In genomic region chr1:199410462-199410861, GRCh38 we compare ENCODE assay signal across 13 cellular contexts.
A peak's percentile ranks its signal among the peaks of the same experiment; 100 is the strongest.
DNase-seq lines count a peak whose midpoint lies in the region; ATAC-seq, FAIRE-seq and TF ChIP-seq lines count a peak whose summit lies in the region.
"Had no signal": no experiment of that assay in that cellular context is flagged by ENCODE, and none has a peak within 500 bp of the region (broad histone marks: within the 10 kb centered on the region; RNA-seq: fewer than 3 reads in every experiment).

No MANE protein-coding gene starts in this region.

- CTCF ChIA-PET in GM12878 (lab: Yijun Ruan, JAX) = no interaction called here

- H3K4me1 Mint-ChIP-seq in GM23338 = 0 out of 3 replicates have a peak, but pooled peaks cover 10% of the 10 kb centered on the region
- peaks cover 12% of the 10 kb centered on the region for H3K4me1 Mint-ChIP-seq in neural progenitor cell
- H3K4me1 Mint-ChIP-seq: CD14-positive monocyte had no signal

- no peak for TF ChIP-seq EP300 in GM12878 (IDR thresholded peaks at IDR 0.05; ENCODE audit: borderline replicate concordance in 1 of 2, control insufficient read depth in 1 of 2, low read depth in 2 of 2, low read length in 2 of 2)

- H3K79me2 ChIP-seq in GM23338 (replicated peaks; ENCODE audit: insufficient read depth) = no peaks in the 10 kb centered on the region
- no peaks in the 10 kb centered on the region for H3K79me2 ChIP-seq in GM12878 (ENCODE audit: control insufficient read depth, insufficient read depth, low read length)
- no peaks in the 10 kb centered on the region for H3K79me2 ChIP-seq in neural progenitor cell (ENCODE audit: low read depth)

- SMC1A ChIA-PET in GM12878 (lab: Charles Lee; ENCODE audit: uncharacterized antibody, unreplicated experiment) = interaction anchor here (0.8 kb wide), 1 partner anchor 8 kb away, joined by 3 read pairs; no protein-coding TSS in a partner anchor

- TF ChIP-seq RAD21 in GM12878 (IDR thresholded peaks at IDR 0.05; ENCODE audit: insufficient read depth, low read depth, low read length) = no peak

- intact Hi-C loops in GM12878 (cut with micrococcal nuclease; ENCODE audit: unreplicated experiment) = no loop called here

- H3K9me3 Mint-ChIP-seq in GM23338 (no peaks in the 10 kb centered on the region), neural progenitor cell (peaks cover 4% of the 10 kb centered on the region)
- H3K9me3 Mint-ChIP-seq: CD8-positive, alpha-beta T cell had no signal

- TF ChIP-seq CTCF in GM23338 (conservative IDR thresholded peaks at IDR 0.05; ENCODE audit: low read depth in 2 of 2) (no peak), GM12878 (IDR thresholded peaks at IDR 0.05 in 2 of 3, conservative IDR thresholded peaks at IDR 0.05 in 1 of 3; ENCODE audit: control insufficient read depth in 2 of 3, extremely low read depth in 1 of 3, insufficient read depth in 1 of 3, low read depth in 3 of 3, low read length in 3 of 3) (no peak), neural progenitor cell (IDR thresholded peaks at IDR 0.05) (no peak), brain microvascular endothelial cell (IDR thresholded peaks at IDR 0.05; ENCODE audit: low read depth, low read length, missing control alignments) (no peak)

- FAIRE-seq in GM12878 (lab: Jason Lieb, UNC) = no peak
- FAIRE-seq: A549 had no signal

- no peak overlapping the region for H3K9ac ChIP-seq in GM12878 (ENCODE audit: control insufficient read depth, insufficient read depth, low read length)
- no peak overlapping the region for H3K9ac ChIP-seq in neural progenitor cell

- peaks cover 3% of the 10 kb centered on the region for H3K27me3 Mint-ChIP-seq in GM23338 (ENCODE audit: insufficient read depth, low read depth, poor library complexity)
- no peaks in the 10 kb centered on the region for H3K27me3 Mint-ChIP-seq in neural progenitor cell (ENCODE audit: insufficient read depth, low read depth)

- H3K36me3 ChIP-seq in GM23338 (ENCODE audit: insufficient read depth) = no peaks in the 10 kb centered on the region
- no peaks in the 10 kb centered on the region for H3K36me3 ChIP-seq in GM12878 (ENCODE audit: control insufficient read depth in 2 of 2, insufficient read depth in 2 of 2, low read length in 1 of 2)
- H3K36me3 ChIP-seq in neural progenitor cell = no peaks in the 10 kb centered on the region
- no peaks in the 10 kb centered on the region for H3K36me3 ChIP-seq in brain microvascular endothelial cell (replicated peaks)

- POLR2A ChIA-PET in GM12878 (lab: Charles Lee) = no interaction called here

- H2AFZ ChIP-seq in GM23338 (0 out of 2 replicates have a peak overlapping the region, but pooled peaks have one; percentile 7), GM12878 (ENCODE audit: control insufficient read depth, low read depth, low read length) (no peak overlapping the region), neural progenitor cell (replicated peaks) (no peak overlapping the region)

- no peak for TF ChIP-seq POLR2A in GM12878 (IDR thresholded peaks at IDR 0.05; ENCODE audit: low read depth, low read length)

- H3K4me2 ChIP-seq in GM23338 = no peak overlapping the region
- H3K4me2 ChIP-seq in GM12878 (ENCODE audit: control insufficient read depth, insufficient read depth) = no peak overlapping the region
- H3K4me2 ChIP-seq in neural progenitor cell = no peak overlapping the region
- H3K4me2 ChIP-seq: A549 had no signal

- in situ Hi-C loops in GM12878 (cut with MboI) (no loop called here), brain microvascular endothelial cell (cut with HindIII; ENCODE audit: low pct_ligation_motif_present, low sequenced_read_pairs) (no loop called here)

- H3K4me3 Mint-ChIP-seq in GM23338 = no peak overlapping the region
- no peak overlapping the region for H3K4me3 Mint-ChIP-seq in neural progenitor cell
- H3K4me3 Mint-ChIP-seq: CD14-positive monocyte; CD8-positive, alpha-beta T cell had no signal

- no peaks in the 10 kb centered on the region for H3K9me3 ChIP-seq in GM12878 (replicated peaks; ENCODE audit: control insufficient read depth, insufficient read depth, low read length)
- no peaks in the 10 kb centered on the region for H3K9me3 ChIP-seq in neural progenitor cell (ENCODE audit: low read depth)
- H3K9me3 ChIP-seq: A549 had no signal

- DNase-seq in GM23338 (ENCODE audit: low spot score) (no peak), GM12878 (ENCODE audit: low read depth, low spot score) (no peak), neural progenitor cell (ENCODE audit: low spot score) (no peak), amygdala (lab: John Stamatoyannopoulos, UW) (no peak), brain microvascular endothelial cell (no peak), NAMALWA (ENCODE audit: low spot score) (no peak)
- DNase-seq: CD8-positive, alpha-beta T cell; COR-L47; DND-41; GDM1; H7 had no signal

- H3K4me1 ChIP-seq in GM23338 (ENCODE audit: insufficient read depth) (no peaks in the 10 kb centered on the region), GM12878 (ENCODE audit: control insufficient read depth, insufficient read depth, low read length) (no peaks in the 10 kb centered on the region), neural progenitor cell (no peaks in the 10 kb centered on the region)
- H3K4me1 ChIP-seq: A549 had no signal

- H3K9me2 ChIP-seq in GM23338 (ENCODE audit: insufficient read depth) = 0 out of 2 replicates have a peak, but pooled peaks cover 3% of the 10 kb centered on the region

- ATAC-seq in GM23338 (no peak), GM12878 (peak; percentile 63)
- ATAC-seq: A549; CD8-positive, alpha-beta T cell had no signal

- H3K4me3 ChIP-seq in GM23338 (no peak overlapping the region), GM12878 (no peak overlapping the region), neural progenitor cell (no peak overlapping the region), brain microvascular endothelial cell (ENCODE audit: low read depth, low read length) (no peak overlapping the region)
- H3K4me3 ChIP-seq: A549 had no signal

- no peaks in the 10 kb centered on the region for H3F3A ChIP-seq in GM23338 (replicated peaks; ENCODE audit: low read depth)
- no peaks in the 10 kb centered on the region for H3F3A ChIP-seq in neural progenitor cell (ENCODE audit: low read depth)

- H3K27me3 ChIP-seq in GM23338 (ENCODE audit: insufficient read depth) (no peaks in the 10 kb centered on the region), GM12878 (replicated peaks in 1 of 2; ENCODE audit: control insufficient read depth in 2 of 2, insufficient read depth in 2 of 2, low read length in 1 of 2) (no peaks in the 10 kb centered on the region), neural progenitor cell (no peaks in the 10 kb centered on the region), brain microvascular endothelial cell (replicated peaks) (no peaks in the 10 kb centered on the region)

- WGBS in GM12878 (ENCODE audit: insufficient coverage, insufficient replicate concordance, low lambda C conversion rate, missing lambda C conversion rate) = 13% methylated on average over 3 of the region's 3 CpGs

- H3K27ac Mint-ChIP-seq in GM23338 (no peak overlapping the region), neural progenitor cell (peak overlapping the region; percentile 12)
- H3K27ac Mint-ChIP-seq: CD14-positive monocyte; CD8-positive, alpha-beta T cell had no signal

- no peak overlapping the region for H3K27ac ChIP-seq in GM23338 (ENCODE audit: low read depth)
- H3K27ac ChIP-seq in GM12878 (ENCODE audit: control insufficient read depth, insufficient read depth) = no peak overlapping the region
- no peak overlapping the region for H3K27ac ChIP-seq in neural progenitor cell
- no peak overlapping the region for H3K27ac ChIP-seq in brain microvascular endothelial cell
- H3K27ac ChIP-seq: A549 had no signal

- BruUV-seq in GM12878 (replicated peaks; lab: Mats Ljungman, UMichigan) = no TSS peak

- H4K20me1 ChIP-seq in GM23338 (replicated peaks; ENCODE audit: insufficient read depth) = no peaks in the 10 kb centered on the region
- no peaks in the 10 kb centered on the region for H4K20me1 ChIP-seq in GM12878 (ENCODE audit: control insufficient read depth, insufficient read depth)
- H4K20me1 ChIP-seq in neural progenitor cell (ENCODE audit: low read depth) = no peaks in the 10 kb centered on the region

- H3K36me3 Mint-ChIP-seq in GM23338 (ENCODE audit: low read depth) (no peaks in the 10 kb centered on the region), neural progenitor cell (no peaks in the 10 kb centered on the region)
- H3K36me3 Mint-ChIP-seq: CD14-positive monocyte; CD8-positive, alpha-beta T cell had no signal

- RAD21 ChIA-PET in GM12878 (lab: Charles Lee; ENCODE audit: unreplicated experiment) = no interaction called here

TF ChIP-seq in GM23338, 12 proteins besides CTCF, POLR2A, EP300 and RAD21 (continues in another document):
- TF ChIP-seq ZNF331 (CRISPR knock-in tag; IDR thresholded peaks at IDR 0.05; ENCODE audit: low read depth) = no peak
- TF ChIP-seq STAT1 (IDR thresholded peaks at IDR 0.05; ENCODE audit: unreplicated experiment) = no peak
- TF ChIP-seq JUNB (IDR thresholded peaks at IDR 0.05; ENCODE audit: unreplicated experiment) = no peak
- no peak for TF ChIP-seq POLR2AphosphoS5 (IDR thresholded peaks at IDR 0.05; ENCODE audit: low read depth)
- no peak for TF ChIP-seq CREB1 (CRISPR knock-in tag; IDR thresholded peaks at IDR 0.05; ENCODE audit: low read depth)
- no peak for TF ChIP-seq ETS1 (IDR thresholded peaks at IDR 0.05)

TF ChIP-seq in GM12878, 131 proteins besides CTCF, POLR2A, EP300 and RAD21 (continues in another document):
- TF ChIP-seq USF1 (IDR thresholded peaks at IDR 0.05; ENCODE audit: borderline replicate concordance, extremely low read length, insufficient read depth, low read depth, low read length) = no peak
- no peak for TF ChIP-seq LARP7 (IDR thresholded peaks at IDR 0.05)
